19 cellular contexts compared by ENCODE assay signal in the genomic region with DNA sequence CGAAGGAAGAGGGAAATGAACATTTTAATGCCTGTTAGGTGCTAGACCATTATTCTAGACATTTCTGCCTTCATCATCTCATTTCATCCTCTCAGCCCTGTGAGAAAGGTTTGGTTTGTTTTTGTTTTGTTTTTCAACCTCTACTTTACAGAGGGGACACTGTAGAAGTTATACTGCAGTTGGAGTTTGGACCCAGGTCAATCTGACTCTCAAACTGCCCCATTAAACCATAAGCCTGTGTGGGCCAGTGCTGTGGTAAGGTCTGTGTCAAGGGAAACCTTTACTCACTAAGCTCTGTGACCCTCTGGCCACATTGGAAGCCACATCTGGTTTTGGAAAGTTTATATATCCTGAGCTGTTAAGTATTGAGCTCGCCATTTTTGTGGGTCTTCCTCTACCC. TPM values are rescaled to one million over a fixed set of nuclear protein-coding genes. Genes with fewer than 3 reads are reported as not detected.
"Had no signal": no experiment of that assay in that cellular context is flagged by ENCODE, and none has a peak within 500 bp of the region (broad histone marks: within the 10 kb centered on the region; RNA-seq: fewer than 3 reads in every experiment).

No MANE protein-coding gene starts in this region.

- H3K4me1 Mint-ChIP-seq: central memory CD8-positive, alpha-beta T cell; immature natural killer cell; naive thymus-derived CD8-positive, alpha-beta T cell had no signal

- H3K9me3 ChIP-seq: esophagus squamous epithelium, neutrophil, sigmoid colon, suprapubic skin, tibial artery, upper lobe of right lung had no signal

- H3K27me3 ChIP-seq: foreskin keratinocyte, sigmoid colon, tibial artery, upper lobe of right lung had no signal

- H3K4me3 Mint-ChIP-seq: central memory CD8-positive, alpha-beta T cell; dendritic cell treated with granulocyte-macrophage colony-stimulating factor and Interleukin-4, amounts not matched to agents 40 ng/mL and 50 ng/mL, for 4 days; effector memory CD8-positive, alpha-beta T cell; immature natural killer cell; naive thymus-derived CD8-positive, alpha-beta T cell had no signal

- H3K27ac Mint-ChIP-seq: dendritic cell treated with granulocyte-macrophage colony-stimulating factor and Interleukin-4, amounts not matched to agents 40 ng/mL and 50 ng/mL, for 4 days; effector memory CD8-positive, alpha-beta T cell; immature natural killer cell; naive thymus-derived CD8-positive, alpha-beta T cell had no signal

- H3K27ac ChIP-seq: esophagus squamous epithelium, foreskin keratinocyte, neutrophil, sigmoid colon, skin epidermis, suprapubic skin, tibial artery, upper lobe of right lung had no signal

- FAIRE-seq: keratinocyte had no signal

- H3K4me3 ChIP-seq: esophagus squamous epithelium, lung, sigmoid colon, skin epidermis, suprapubic skin, tibial artery, upper lobe of right lung had no signal

- H3K9me3 Mint-ChIP-seq: central memory CD8-positive, alpha-beta T cell; dendritic cell treated with granulocyte-macrophage colony-stimulating factor and Interleukin-4, amounts not matched to agents 40 ng/mL and 50 ng/mL, for 4 days; effector memory CD8-positive, alpha-beta T cell; immature natural killer cell; naive thymus-derived CD8-positive, alpha-beta T cell had no signal

- ATAC-seq: effector memory CD8-positive, alpha-beta T cell; foreskin keratinocyte; left ventricle myocardium superior; naive thymus-derived CD8-positive, alpha-beta T cell; upper lobe of right lung had no signal

- H3K36me3 Mint-ChIP-seq: immature natural killer cell had no signal

- H3K36me3 ChIP-seq: neutrophil, sigmoid colon, suprapubic skin, upper lobe of right lung had no signal

- H3K4me1 ChIP-seq: foreskin keratinocyte, sigmoid colon, suprapubic skin, tibial artery had no signal

- DNase-seq: effector memory CD8-positive, alpha-beta T cell; esophagus squamous epithelium; foreskin keratinocyte; immature natural killer cell; left ventricle myocardium superior; mesendoderm; naive thymus-derived CD8-positive, alpha-beta T cell; sigmoid colon; stimulated activated CD4-positive, alpha-beta T cell treated with anti-CD3 and anti-CD28 coated beads, Interleukin-12 subunit alpha, Interleukin-12 subunit beta, amount 100 ng/mL, for 4 hours; stimulated activated naive CD4-positive, alpha-beta T cell treated with Interleukin-2 at 50 U/mL for 16 hours; tibial artery; upper lobe of right lung had no signal

RNA-seq across cellular contexts. Expression of gene TEAD4, which starts 8.5 kb away (rescaled TPM):
- total RNA-seq: naive thymus-derived CD8-positive, alpha-beta T cell had no signal
- polyA plus RNA-seq: immature natural killer cell; naive thymus-derived CD8-positive, alpha-beta T cell had no signal
